In the genomic region with DNA sequence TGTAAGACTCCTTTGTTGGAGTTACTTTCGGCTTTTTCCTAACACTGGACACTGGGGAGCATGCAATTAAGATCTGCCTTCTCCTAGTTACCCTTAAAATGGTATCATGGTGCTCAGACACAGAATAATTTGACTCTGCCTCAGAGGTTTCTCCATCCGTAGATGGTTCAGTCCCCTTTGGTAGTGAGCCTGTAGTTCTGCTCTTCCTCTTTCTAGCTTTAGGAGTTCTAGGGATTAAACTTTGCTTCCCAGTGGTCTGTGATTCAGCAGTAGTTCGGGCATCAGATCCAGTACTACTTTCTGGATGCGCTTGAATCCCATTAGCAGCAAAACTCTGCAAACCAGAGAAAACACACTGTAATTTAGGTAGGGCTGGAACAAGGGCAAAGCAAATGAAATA, we compare ENCODE assay signal across 8 cellular contexts. TPM values are rescaled to one million over a fixed set of nuclear protein-coding genes. Genes with fewer than 3 reads are reported as not detected.
A peak's percentile ranks its signal among the peaks of the same experiment; 100 is the strongest.
DNase-seq lines count a peak whose midpoint lies in the region; ATAC-seq and TF ChIP-seq lines count a peak whose summit lies in the region.
"Had no signal": no experiment of that assay in that cellular context is flagged by ENCODE, and none has a peak within 500 bp of the region (broad histone marks: within the 10 kb centered on the region; RNA-seq: fewer than 3 reads in every experiment).

No MANE protein-coding gene starts in this region.

- H4K12ac ChIP-seq in trophoblast cell (ENCODE audit: low read depth, low read length) = no peak overlapping the region

- no peak overlapping the region for H3K27ac ChIP-seq in GM23338 (ENCODE audit: low read depth)
- no peak overlapping the region for H3K27ac ChIP-seq in OCI-LY3 (ENCODE audit: low read length)
- no peak overlapping the region for H3K27ac ChIP-seq in trophoblast cell (ENCODE audit: low read depth, low read length)
- H3K27ac ChIP-seq in suprapubic skin = no peak overlapping the region

- peak overlapping the region; percentile 85 for H3K4me2 ChIP-seq in GM23338
- H3K4me2 ChIP-seq in OCI-LY3 (ENCODE audit: low read length) = peak overlapping the region; percentile 79
- no peak overlapping the region for H3K4me2 ChIP-seq in trophoblast cell (ENCODE audit: low read length)

- no peak overlapping the region for H3K14ac ChIP-seq in trophoblast cell (ENCODE audit: low read length)

- no peak overlapping the region for H4K8ac ChIP-seq in trophoblast cell (ENCODE audit: low read depth, low read length)

- peaks cover 35% of the 10 kb centered on the region for H3K79me2 ChIP-seq in GM23338 (replicated peaks; ENCODE audit: insufficient read depth)
- peaks cover 52% of the 10 kb centered on the region for H3K79me2 ChIP-seq in OCI-LY3 (ENCODE audit: low read length)
- H3K79me2 ChIP-seq in trophoblast cell (ENCODE audit: control insufficient read depth, insufficient read depth, low read length, poor library complexity) = peaks cover 8% of the 10 kb centered on the region

- 0 out of 2 replicates have a peak, but pooled peaks cover 5% of the 10 kb centered on the region for H3F3A ChIP-seq in GM23338 (replicated peaks; ENCODE audit: low read depth)

- H3K9me3 ChIP-seq in OCI-LY3 (ENCODE audit: insufficient read depth, low read length) (no peaks in the 10 kb centered on the region), endocrine pancreas (ENCODE audit: control insufficient read depth, low read length) (no peaks in the 10 kb centered on the region), trophoblast cell (ENCODE audit: insufficient read depth, low read depth, low read length) (no peaks in the 10 kb centered on the region), suprapubic skin (no peaks in the 10 kb centered on the region)
- H3K9me3 ChIP-seq: ovary had no signal

- H2AK5ac ChIP-seq in trophoblast cell (ENCODE audit: low read length) = no peak overlapping the region

- peak overlapping the region; percentile 88 for H3K4me3 Mint-ChIP-seq in GM23338

- no peaks in the 10 kb centered on the region for H3K9me3 Mint-ChIP-seq in GM23338

- H3K4me1 Mint-ChIP-seq in GM23338 = peaks cover 13% of the 10 kb centered on the region

- no peak overlapping the region for H3K27ac Mint-ChIP-seq in GM23338

- H3K4me3 ChIP-seq in GM23338 (peak overlapping the region; percentile 99), OCI-LY3 (ENCODE audit: low read length) (peak overlapping the region; percentile 99; the same call in 1 of the 2 replicates), endocrine pancreas (ENCODE audit: control insufficient read depth, insufficient read depth, low read length) (peak overlapping the region; percentile 92), trophoblast cell (ENCODE audit: low read depth, low read length) (no peak overlapping the region), suprapubic skin (no peak overlapping the region)

- TF ChIP-seq EP300 in suprapubic skin (IDR thresholded peaks at IDR 0.05) = no peak

- H3K18ac ChIP-seq in trophoblast cell (ENCODE audit: low read length) = no peak overlapping the region

- H2BK12ac ChIP-seq in trophoblast cell (ENCODE audit: low read length) = no peak overlapping the region

- peak overlapping the region; percentile 78 for H3K4ac ChIP-seq in trophoblast cell (ENCODE audit: low read depth, low read length)

- H2BK5ac ChIP-seq in trophoblast cell (ENCODE audit: low read depth, low read length, poor library complexity) = no peak overlapping the region

- H2AFZ ChIP-seq in GM23338 (no peak overlapping the region), OCI-LY3 (ENCODE audit: low read depth, low read length) (no peak overlapping the region), trophoblast cell (ENCODE audit: insufficient read depth, low read length, poor library complexity) (no peak overlapping the region)

- H3K36me3 Mint-ChIP-seq in GM23338 (ENCODE audit: low read depth) = peaks cover 45% of the 10 kb centered on the region

- no peak overlapping the region for H2BK120ac ChIP-seq in trophoblast cell (ENCODE audit: insufficient read depth, low read length, poor library complexity)

- no peak for TF ChIP-seq POLR2A in suprapubic skin (IDR thresholded peaks at IDR 0.05)

- peaks cover 5% of the 10 kb centered on the region for H3K79me1 ChIP-seq in trophoblast cell (ENCODE audit: low read length)

- H3K27me3 Mint-ChIP-seq in GM23338 (ENCODE audit: insufficient read depth, low read depth, poor library complexity) = peaks cover 2% of the 10 kb centered on the region

- no peak for ATAC-seq in GM23338
- ATAC-seq in GM18873 (IDR thresholded peaks at IDR 0.05; ENCODE audit: low FRiP score, unreplicated experiment) = no peak

- no peak for DNase-seq in GM23338 (ENCODE audit: low spot score)
- no peak for DNase-seq in trophoblast cell
- DNase-seq in NCI-H748 treated with DMSO at 0.1 percent for 48 hours (lab: John Stamatoyannopoulos, UW) = no peak
- no peak for DNase-seq in suprapubic skin (ENCODE audit: low spot score in 2 of 2)
- DNase-seq: ovary had no signal

- H3K23ac ChIP-seq in trophoblast cell (ENCODE audit: low read length) = no peak overlapping the region

- H3K4me1 ChIP-seq in GM23338 (ENCODE audit: insufficient read depth) (peaks cover 12% of the 10 kb centered on the region), OCI-LY3 (ENCODE audit: low read length) (peaks cover 19% of the 10 kb centered on the region), endocrine pancreas (ENCODE audit: control insufficient read depth, insufficient read depth, low read length) (peaks cover 28% of the 10 kb centered on the region), trophoblast cell (ENCODE audit: control insufficient read depth in 1 of 2, insufficient read depth in 2 of 2, low read length in 2 of 2) (peaks cover 3% of the 10 kb centered on the region in 2 experiments), suprapubic skin (peaks cover 26% of the 10 kb centered on the region)

- no peaks in the 10 kb centered on the region for H3K27me3 ChIP-seq in GM23338 (ENCODE audit: insufficient read depth)
- no peaks in the 10 kb centered on the region for H3K27me3 ChIP-seq in OCI-LY3 (ENCODE audit: low read depth, low read length)
- no peaks in the 10 kb centered on the region for H3K27me3 ChIP-seq in endocrine pancreas (ENCODE audit: control insufficient read depth, insufficient read depth, low read length)
- no peaks in the 10 kb centered on the region for H3K27me3 ChIP-seq in trophoblast cell (ENCODE audit: insufficient read depth, low read length)
- H3K27me3 ChIP-seq in suprapubic skin = no peaks in the 10 kb centered on the region
- H3K27me3 ChIP-seq: ovary had no signal

- H4K91ac ChIP-seq in trophoblast cell (ENCODE audit: low read depth, low read length) = no peak overlapping the region

- H3K36me3 ChIP-seq in GM23338 (ENCODE audit: insufficient read depth) (peaks cover 40% of the 10 kb centered on the region), OCI-LY3 (replicated peaks; ENCODE audit: low read depth, low read length) (peaks cover 32% of the 10 kb centered on the region), endocrine pancreas (ENCODE audit: control insufficient read depth, insufficient read depth, low read length) (peaks cover 9% of the 10 kb centered on the region), trophoblast cell (ENCODE audit: control insufficient read depth in 1 of 2, insufficient read depth in 2 of 2, low read length in 2 of 2) (peaks cover 5 to 18% of the 10 kb centered on the region in 2 experiments), suprapubic skin (peaks cover 45% of the 10 kb centered on the region)
- H3K36me3 ChIP-seq: ovary had no signal

- H4K20me1 ChIP-seq in GM23338 (replicated peaks; ENCODE audit: insufficient read depth) (peaks cover 25% of the 10 kb centered on the region), OCI-LY3 (ENCODE audit: insufficient read depth, low read length) (no peaks in the 10 kb centered on the region; the same call in 1 of the 2 replicates)

- TF ChIP-seq CTCF in GM23338 (conservative IDR thresholded peaks at IDR 0.05; ENCODE audit: low read depth in 2 of 2) (no peak), OCI-LY3 (IDR thresholded peaks at IDR 0.05; ENCODE audit: low read depth, low read length) (no peak), suprapubic skin (IDR thresholded peaks at IDR 0.05) (no peak)

- H3K9me2 ChIP-seq in GM23338 (ENCODE audit: insufficient read depth) = no peaks in the 10 kb centered on the region

- WGBS in trophoblast cell (ENCODE audit: extremely low coverage, insufficient coverage, insufficient read length) = no CpG with 5 or more reads among the region's 4 CpGs
- WGBS in suprapubic skin = 88% methylated on average over 4 of the region's 4 CpGs

- H3K9ac ChIP-seq in OCI-LY3 (ENCODE audit: low read length) = no peak overlapping the region
- H3K9ac ChIP-seq in endocrine pancreas (ENCODE audit: control insufficient read depth, insufficient read depth, low read length) = peak overlapping the region; percentile 97
- H3K9ac ChIP-seq in trophoblast cell (ENCODE audit: low read length) = no peak overlapping the region

TF ChIP-seq in GM23338, 12 proteins besides CTCF, POLR2A, EP300 and RAD21 (continues in another document):
- no peak for TF ChIP-seq ZNF331 (CRISPR knock-in tag; IDR thresholded peaks at IDR 0.05; ENCODE audit: low read depth)

RNA-seq across cellular contexts. Expression of a gene that starts 1.5 kb away (rescaled TPM):
- 48.1 and 55.5 TPM in 2 replicates for total RNA-seq in GM23338 (2014; rRNA removed; shearing (Covaris generic))
- polyA plus RNA-seq in GM23338 (2016; fragmentation: Nextera tagmentation; extraction: Ambion mirVana) = 80.2 and 91.3 TPM in 2 replicates
- 93.8 and 103 TPM in 2 replicates for polyA plus RNA-seq in trophoblast cell (2013)
- total RNA-seq in suprapubic skin = 10 to 100 TPM; 31.0 to 50.1 (median 44.7) TPM

RNA-seq across cellular contexts. Expression of a gene that starts 31.7 kb away (rescaled TPM):
- 11.7 and 12.8 TPM in 2 replicates for total RNA-seq in GM23338 (2014; rRNA removed; shearing (Covaris generic))
- 10.0 and 10.4 TPM in 2 replicates for polyA plus RNA-seq in GM23338 (2016; fragmentation: Nextera tagmentation; extraction: Ambion mirVana)
- 16.0 and 17.6 TPM in 2 replicates for polyA plus RNA-seq in trophoblast cell (2013)
- 1 to 10 TPM; 4.1 to 8.2 (median 4.9) TPM for total RNA-seq in suprapubic skin

Comparison
In these comparisons a context has a peak if more than half of its experiments do, and no peak if none do; other contexts are left out.
1. H3K4me3 ChIP-seq: peak in GM23338 (single experiment), OCI-LY3 (single experiment) and endocrine pancreas (single experiment); none in trophoblast cell (single experiment) and suprapubic skin (single experiment).